10 cellular contexts compared by ENCODE assay signal in genomic region chr1:49051647-49052046, GRCh38.
"Had no signal": no experiment of that assay in that cellular context is flagged by ENCODE, and none has a peak within 500 bp of the region (broad histone marks: within the 10 kb centered on the region; RNA-seq: fewer than 3 reads in every experiment).

No MANE protein-coding gene starts in this region.

- H3K36me3 ChIP-seq: brain microvascular endothelial cell, right atrium auricular region, tibial nerve had no signal

- FAIRE-seq: small intestine had no signal

- H3K4me1 ChIP-seq: parathyroid adenoma, right atrium auricular region, tibial nerve had no signal

- H3K27ac ChIP-seq: brain microvascular endothelial cell, hepatocyte, parathyroid adenoma, right atrium auricular region, tibial nerve had no signal

- H3K4me3 ChIP-seq: hepatocyte, right atrium auricular region, tibial nerve had no signal

- H3K9me3 ChIP-seq: right atrium auricular region, tibial nerve had no signal

- ATAC-seq: activated CD4-positive, CD25-positive, alpha-beta regulatory T cell treated with anti-CD3 and anti-CD28 coated beads, Interleukin-2, amount 50 U/mL, for 24 hours; effector memory CD8-positive, alpha-beta T cell had no signal

- DNase-seq: activated effector memory CD4-positive, alpha-beta T cell treated with Interleukin-2 at 50 U/mL for 16 hours; activated T-cell treated with anti-CD3 and anti-CD28 coated beads, Interleukin-2, amount 50 U/mL, for 1 hour; brain microvascular endothelial cell; effector memory CD8-positive, alpha-beta T cell; small intestine had no signal

- H3K27me3 ChIP-seq: brain microvascular endothelial cell, hepatocyte, right atrium auricular region, tibial nerve had no signal
